27 cellular contexts compared by ENCODE assay signal in the genomic region with DNA sequence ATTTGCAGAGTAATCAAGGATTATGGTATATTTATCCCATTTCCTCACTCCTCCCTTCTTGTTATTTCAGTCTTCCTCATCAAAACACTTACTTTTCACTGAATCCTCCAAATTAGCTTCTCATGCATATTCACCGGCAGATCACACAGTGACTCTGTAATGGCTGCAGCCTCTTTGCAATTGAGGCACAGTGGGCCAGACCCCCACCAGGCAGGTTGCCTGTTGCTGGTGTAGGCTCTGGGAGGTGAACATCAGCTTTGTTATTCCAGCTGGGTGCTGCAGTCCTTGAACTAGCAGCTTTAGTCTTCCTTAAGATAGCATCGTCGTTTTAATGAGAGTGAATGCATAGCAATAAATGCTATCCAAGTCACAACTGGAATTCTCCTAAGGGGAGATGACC.
"Had no signal": no experiment of that assay in that cellular context is flagged by ENCODE, and none has a peak within 500 bp of the region (broad histone marks: within the 10 kb centered on the region; RNA-seq: fewer than 3 reads in every experiment).

No MANE protein-coding gene starts in this region.

- H3K27me3 ChIP-seq: brain microvascular endothelial cell, dorsolateral prefrontal cortex, esophagus squamous epithelium, gastroesophageal sphincter, heart right ventricle had no signal

- H3K27me3 Mint-ChIP-seq: activated CD4-positive, alpha-beta memory T cell treated with anti-CD3 and anti-CD28 coated beads, Interleukin-2, amount 10 ng/mL, durations not matched to agents 7 days and 5 days; activated CD4-positive, alpha-beta T cell treated with anti-CD3 and anti-CD28 coated beads, Interleukin-2, amount 10 ng/mL, durations not matched to agents 7 days and 5 days; activated naive CD4-positive, alpha-beta T cell treated with anti-CD3 and anti-CD28 coated beads, Interleukin-2, amount 10 ng/mL, durations not matched to agents 7 days and 5 days; activated naive CD8-positive, alpha-beta T cell; activated T-cell treated with anti-CD3 and anti-CD28 coated beads, Interleukin-2, amount 50 U/mL, for 24 hours; central memory CD8-positive, alpha-beta T cell; dendritic cell treated with granulocyte-macrophage colony-stimulating factor and Interleukin-4, amounts not matched to agents 40 ng/mL and 50 ng/mL, for 4 days had no signal

- H3K4me3 ChIP-seq: coronary artery, dorsolateral prefrontal cortex, esophagus squamous epithelium, gastroesophageal sphincter, heart right ventricle had no signal

- H3K4me1 Mint-ChIP-seq: activated CD4-positive, alpha-beta memory T cell treated with anti-CD3 and anti-CD28 coated beads, Interleukin-2, amount 10 ng/mL, durations not matched to agents 7 days and 5 days; activated CD4-positive, alpha-beta T cell treated with anti-CD3 and anti-CD28 coated beads, Interleukin-2, amount 10 ng/mL, durations not matched to agents 7 days and 5 days; activated naive CD4-positive, alpha-beta T cell treated with anti-CD3 and anti-CD28 coated beads, Interleukin-2, amount 10 ng/mL, durations not matched to agents 7 days and 5 days; central memory CD8-positive, alpha-beta T cell had no signal

- H3K9me3 Mint-ChIP-seq: activated CD4-positive, alpha-beta T cell treated with anti-CD3 and anti-CD28 coated beads, Interleukin-2, amount 10 ng/mL, durations not matched to agents 7 days and 5 days; activated T-cell treated with anti-CD3 and anti-CD28 coated beads, Interleukin-2, amount 50 U/mL, for 72 hours; dendritic cell treated with granulocyte-macrophage colony-stimulating factor and Interleukin-4, amounts not matched to agents 40 ng/mL and 50 ng/mL, for 4 days had no signal

- H3K36me3 Mint-ChIP-seq: activated naive CD4-positive, alpha-beta T cell treated with anti-CD3 and anti-CD28 coated beads, Interleukin-2, amount 10 ng/mL, durations not matched to agents 7 days and 5 days; activated naive CD8-positive, alpha-beta T cell had no signal

- DNase-seq: activated CD4-positive, alpha-beta memory T cell treated with anti-CD3 and anti-CD28 coated beads, Interleukin-2, amount 10 ng/mL, durations not matched to agents 7 days and 5 days; activated CD4-positive, alpha-beta T cell treated with anti-CD3 and anti-CD28 coated beads for 1 hour; activated CD4-positive, alpha-beta T cell treated with anti-CD3 and anti-CD28 coated beads for 4 hours; activated CD4-positive, alpha-beta T cell treated with anti-CD3 and anti-CD28 coated beads, Interleukin-2, amount 10 ng/mL, durations not matched to agents 7 days and 5 days; activated CD4-positive, alpha-beta T cell treated with anti-CD3 and anti-CD28 coated beads, Interleukin-2, amount 50 U/mL, for 4 hours; activated CD8-positive, alpha-beta memory T cell treated with anti-CD3 and anti-CD28 coated beads, Interleukin-2, amount 50 U/mL, for 48 hours; activated gamma-delta T cell; activated naive CD4-positive, alpha-beta T cell; activated naive CD4-positive, alpha-beta T cell treated with anti-CD3 and anti-CD28 coated beads, Interleukin-2, amount 10 ng/mL, durations not matched to agents 7 days and 5 days; activated T-cell treated with anti-CD3 and anti-CD28 coated beads for 4 hours; activated T-cell treated with anti-CD3 and anti-CD28 coated beads, Interleukin-2, amount 50 U/mL, for 24 hours; activated T-cell treated with anti-CD3 and anti-CD28 coated beads, Interleukin-2, amount 50 U/mL, for 72 hours; amniotic stem cell; anterior cingulate cortex; brain microvascular endothelial cell; dorsolateral prefrontal cortex; effector memory CD4-positive, alpha-beta T cell; erythroblast; esophagus squamous epithelium; foreskin melanocyte; heart right ventricle; T-helper 2 cell had no signal

- H3K4me3 Mint-ChIP-seq: activated CD4-positive, alpha-beta memory T cell treated with anti-CD3 and anti-CD28 coated beads, Interleukin-2, amount 10 ng/mL, durations not matched to agents 7 days and 5 days; activated CD4-positive, alpha-beta T cell treated with anti-CD3 and anti-CD28 coated beads, Interleukin-2, amount 10 ng/mL, durations not matched to agents 7 days and 5 days; activated naive CD4-positive, alpha-beta T cell treated with anti-CD3 and anti-CD28 coated beads, Interleukin-2, amount 10 ng/mL, durations not matched to agents 7 days and 5 days; activated naive CD8-positive, alpha-beta T cell; activated T-cell treated with anti-CD3 and anti-CD28 coated beads, Interleukin-2, amount 50 U/mL, for 24 hours; activated T-cell treated with anti-CD3 and anti-CD28 coated beads, Interleukin-2, amount 50 U/mL, for 72 hours; central memory CD8-positive, alpha-beta T cell; dendritic cell treated with granulocyte-macrophage colony-stimulating factor and Interleukin-4, amounts not matched to agents 40 ng/mL and 50 ng/mL, for 4 days had no signal

- H3K27ac ChIP-seq: brain microvascular endothelial cell, coronary artery, dorsolateral prefrontal cortex, esophagus squamous epithelium, gastroesophageal sphincter, heart right ventricle had no signal

- H3K36me3 ChIP-seq: brain microvascular endothelial cell, esophagus squamous epithelium, gastroesophageal sphincter, heart right ventricle had no signal

- H3K4me1 ChIP-seq: esophagus squamous epithelium, gastroesophageal sphincter, heart right ventricle had no signal

- H3K9me3 ChIP-seq: esophagus squamous epithelium, gastroesophageal sphincter had no signal

- ATAC-seq: activated T-cell treated with anti-CD3 and anti-CD28 coated beads, Interleukin-2, amount 50 U/mL, for 72 hours; gastroesophageal sphincter; heart right ventricle had no signal

- H3K27ac Mint-ChIP-seq: activated CD4-positive, alpha-beta memory T cell treated with anti-CD3 and anti-CD28 coated beads, Interleukin-2, amount 10 ng/mL, durations not matched to agents 7 days and 5 days; activated CD4-positive, alpha-beta T cell treated with anti-CD3 and anti-CD28 coated beads, Interleukin-2, amount 10 ng/mL, durations not matched to agents 7 days and 5 days; activated naive CD4-positive, alpha-beta T cell treated with anti-CD3 and anti-CD28 coated beads, Interleukin-2, amount 10 ng/mL, durations not matched to agents 7 days and 5 days; activated naive CD8-positive, alpha-beta T cell; activated T-cell treated with anti-CD3 and anti-CD28 coated beads, Interleukin-2, amount 50 U/mL, for 24 hours; activated T-cell treated with anti-CD3 and anti-CD28 coated beads, Interleukin-2, amount 50 U/mL, for 72 hours; dendritic cell treated with granulocyte-macrophage colony-stimulating factor and Interleukin-4, amounts not matched to agents 40 ng/mL and 50 ng/mL, for 4 days had no signal
